ENCODE assay signal across 25 cellular contexts in genomic region chr14:52094871-52095270, GRCh38. TPM values are rescaled to one million over a fixed set of nuclear protein-coding genes. Genes with fewer than 3 reads are reported as not detected.
"Had no signal": no experiment of that assay in that cellular context is flagged by ENCODE, and none has a peak within 500 bp of the region (broad histone marks: within the 10 kb centered on the region; RNA-seq: fewer than 3 reads in every experiment).

No MANE protein-coding gene starts in this region.

- H3K27ac ChIP-seq: brain microvascular endothelial cell, coronary artery, dorsolateral prefrontal cortex had no signal

- H3K27me3 ChIP-seq: brain microvascular endothelial cell had no signal

- H3K4me3 ChIP-seq: coronary artery, dorsolateral prefrontal cortex had no signal

- DNase-seq: activated CD4-positive, alpha-beta memory T cell treated with anti-CD3 and anti-CD28 coated beads for 36 hours; activated CD4-positive, alpha-beta T cell treated with anti-CD3 and anti-CD28 coated beads for 36 hours; activated CD4-positive, alpha-beta T cell treated with anti-CD3 and anti-CD28 coated beads, Interleukin-2, amount 10 ng/mL, durations not matched to agents 24 days and 14 days; activated CD4-positive, CD25-positive, alpha-beta regulatory T cell; activated CD4-positive, CD25-positive, alpha-beta regulatory T cell treated with anti-CD3 and anti-CD28 coated beads, Interleukin-2, amount 50 U/mL, for 72 hours; activated CD8-positive, alpha-beta memory T cell treated with anti-CD3 and anti-CD28 coated beads, Interleukin-2, amount 50 U/mL, for 48 hours; activated gamma-delta T cell; activated naive CD4-positive, alpha-beta T cell; activated naive CD4-positive, alpha-beta T cell treated with anti-CD3 and anti-CD28 coated beads, Interleukin-2, amount 10 ng/mL, durations not matched to agents 7 days and 5 days; activated naive CD8-positive, alpha-beta T cell treated with anti-CD3 and anti-CD28 coated beads, Interleukin-2, amount 10 ng/mL, durations not matched to agents 7 days and 5 days; activated T-cell treated with anti-CD3 and anti-CD28 coated beads for 4 hours; activated T-cell treated with anti-CD3 and anti-CD28 coated beads, Interleukin-2, amount 50 U/mL, for 24 hours; activated T-cell treated with anti-CD3 and anti-CD28 coated beads, Interleukin-2, amount 50 U/mL, for 72 hours; amniotic stem cell; anterior cingulate cortex; brain microvascular endothelial cell; dorsolateral prefrontal cortex; effector memory CD4-positive, alpha-beta T cell; endodermal cell; head of caudate nucleus; T-helper 1 cell; T-helper 17 cell had no signal

- H3K36me3 ChIP-seq: brain microvascular endothelial cell had no signal

- ATAC-seq: activated CD4-positive, alpha-beta T cell treated with anti-CD3 and anti-CD28 coated beads for 36 hours; activated naive CD4-positive, alpha-beta T cell treated with anti-CD3 and anti-CD28 coated beads, Interleukin-2, amount 50 U/mL, for 72 hours; activated T-cell treated with anti-CD3 and anti-CD28 coated beads, Interleukin-2, amount 50 U/mL, for 72 hours; esophagus mucosa; T-helper 17 cell had no signal

RNA-seq across cellular contexts. Expression of gene NID2, which starts 26.0 kb away (rescaled TPM):
- total RNA-seq: activated CD4-positive, alpha-beta memory T cell treated with anti-CD3 and anti-CD28 coated beads for 36 hours; activated CD4-positive, alpha-beta T cell treated with anti-CD3 and anti-CD28 coated beads for 36 hours; activated naive CD4-positive, alpha-beta T cell treated with anti-CD3 and anti-CD28 coated beads, Interleukin-2, amount 50 U/mL, for 72 hours had no signal
